8 cellular contexts compared by ENCODE assay signal in genomic region chr7:23299770-23300300, GRCh38. TPM values are rescaled to one million over a fixed set of nuclear protein-coding genes. Genes with fewer than 3 reads are reported as not detected.
DNase-seq lines count a peak whose midpoint lies in the region; ATAC-seq and TF ChIP-seq lines count a peak whose summit lies in the region.

No MANE protein-coding gene starts in this region.

- H3K27ac Mint-ChIP-seq in activated CD4-positive, alpha-beta T cell treated with anti-CD3 and anti-CD28 coated beads, Interleukin-2, amount 10 ng/mL, durations not matched to agents 7 days and 5 days, result peak overlapping the region; percentile 95
- peak overlapping the region; percentile 68 for H3K27ac Mint-ChIP-seq in neural progenitor cell

- H3K9ac ChIP-seq in OCI-LY1 (ENCODE audit: low read length) (peak overlapping the region; percentile 82), endocrine pancreas (ENCODE audit: control insufficient read depth, insufficient read depth, low read length) (peak overlapping the region; percentile 62), neural progenitor cell (peak overlapping the region; percentile 92)

- H3K27me3 ChIP-seq in OCI-LY1 (ENCODE audit: insufficient read depth, low read length) (no peaks in the 10 kb centered on the region), endocrine pancreas (ENCODE audit: control insufficient read depth, insufficient read depth, low read length) (peaks cover 2% of the 10 kb centered on the region), neural progenitor cell (no peaks in the 10 kb centered on the region)

- peaks cover 31% of the 10 kb centered on the region for H3K36me3 ChIP-seq in OCI-LY1 (ENCODE audit: insufficient read depth, low read length)
- H3K36me3 ChIP-seq in endocrine pancreas (ENCODE audit: control insufficient read depth, insufficient read depth, low read length), result peaks cover 4% of the 10 kb centered on the region
- H3K36me3 ChIP-seq in neural progenitor cell, result no peaks in the 10 kb centered on the region

- peaks cover 3% of the 10 kb centered on the region for H3K9me3 Mint-ChIP-seq in activated CD4-positive, alpha-beta T cell treated with anti-CD3 and anti-CD28 coated beads, Interleukin-2, amount 10 ng/mL, durations not matched to agents 7 days and 5 days
- no peaks in the 10 kb centered on the region for H3K9me3 Mint-ChIP-seq in neural progenitor cell

- H3K27me3 Mint-ChIP-seq in activated CD4-positive, alpha-beta T cell treated with anti-CD3 and anti-CD28 coated beads, Interleukin-2, amount 10 ng/mL, durations not matched to agents 7 days and 5 days, result no peaks in the 10 kb centered on the region
- H3K27me3 Mint-ChIP-seq in neural progenitor cell (ENCODE audit: insufficient read depth, low read depth), result peaks cover 4% of the 10 kb centered on the region

- H3K9me3 ChIP-seq in OCI-LY1 (ENCODE audit: low read length) (no peaks in the 10 kb centered on the region), endocrine pancreas (ENCODE audit: control insufficient read depth, low read length) (no peaks in the 10 kb centered on the region), neural progenitor cell (ENCODE audit: low read depth) (no peaks in the 10 kb centered on the region)

- H2AFZ ChIP-seq in OCI-LY1 (ENCODE audit: low read length) (no peak overlapping the region), neural progenitor cell (replicated peaks) (peak overlapping the region; percentile 77)

- H3K27ac ChIP-seq in OCI-LY1 (ENCODE audit: low read depth, low read length, poor library complexity, severe bottlenecking) (no peak overlapping the region), neural progenitor cell (no peak overlapping the region)

- H3K4me3 Mint-ChIP-seq in activated CD4-positive, alpha-beta T cell treated with anti-CD3 and anti-CD28 coated beads, Interleukin-2, amount 10 ng/mL, durations not matched to agents 7 days and 5 days, result peak overlapping the region; percentile 98
- peak overlapping the region; percentile 94 for H3K4me3 Mint-ChIP-seq in neural progenitor cell

- H4K20me1 ChIP-seq in OCI-LY1 (ENCODE audit: insufficient read depth, low read length) (no peaks in the 10 kb centered on the region), neural progenitor cell (ENCODE audit: low read depth) (peaks cover 15% of the 10 kb centered on the region)

- CTCF ChIA-PET in activated CD4-positive, alpha-beta T cell treated with anti-CD3 and anti-CD28 coated beads, Interleukin-2, amount 10 ng/mL, durations not matched to agents 7 days and 5 days (lab: Charles Lee), result interaction anchor here (0.6 to 1.1 kb wide), 5 partner anchors 51 to 1581 kb away, joined by 3 to 4 read pairs (median 3); no protein-coding TSS in a partner anchor

- DNase-seq in activated CD4-positive, alpha-beta T cell treated with anti-CD3 and anti-CD28 coated beads, Interleukin-2, amount 10 ng/mL, durations not matched to agents 7 days and 5 days, result no peak
- no peak for DNase-seq in activated CD4-positive, alpha-beta T cell treated with anti-CD3 and anti-CD28 coated beads for 1 hour
- DNase-seq in neural progenitor cell (ENCODE audit: low spot score) (no peak), SIG-M5 treated with dmso at 0.1 percent for 504 hours (lab: John Stamatoyannopoulos, UW; ENCODE audit: unreplicated experiment) (no peak), iPS-NIHi11 (ENCODE audit: low spot score) (no peak)

- H3F3A ChIP-seq in OCI-LY1 (ENCODE audit: insufficient read depth, low read length), result no peaks in the 10 kb centered on the region
- peaks cover 17% of the 10 kb centered on the region for H3F3A ChIP-seq in neural progenitor cell (ENCODE audit: low read depth)

- POLR2A ChIA-PET in activated CD4-positive, alpha-beta T cell treated with anti-CD3 and anti-CD28 coated beads, Interleukin-2, amount 10 ng/mL, durations not matched to agents 7 days and 5 days (lab: Charles Lee), result no interaction called here

- no peaks in the 10 kb centered on the region for H3K9me2 ChIP-seq in OCI-LY1 (ENCODE audit: low read depth, low read length)

- no peak for ATAC-seq in activated CD4-positive, CD25-positive, alpha-beta regulatory T cell treated with anti-CD3 and anti-CD28 coated beads, Interleukin-2, amount 50 U/mL, for 24 hours

- peak overlapping the region; percentile 82 for H3K4me3 ChIP-seq in OCI-LY1 (ENCODE audit: low read depth, low read length, poor library complexity, severe bottlenecking)
- peak overlapping the region; percentile 87 for H3K4me3 ChIP-seq in endocrine pancreas (ENCODE audit: control insufficient read depth, insufficient read depth, low read length)
- H3K4me3 ChIP-seq in neural progenitor cell, result peak overlapping the region; percentile 88

- peaks cover 29% of the 10 kb centered on the region for H3K4me1 ChIP-seq in OCI-LY1 (ENCODE audit: insufficient read depth, low read length, severe bottlenecking)
- no peaks in the 10 kb centered on the region for H3K4me1 ChIP-seq in endocrine pancreas (ENCODE audit: control insufficient read depth, insufficient read depth, low read length)
- peaks cover 6% of the 10 kb centered on the region for H3K4me1 ChIP-seq in neural progenitor cell

- peaks cover 49% of the 10 kb centered on the region for H3K4me1 Mint-ChIP-seq in activated CD4-positive, alpha-beta T cell treated with anti-CD3 and anti-CD28 coated beads, Interleukin-2, amount 10 ng/mL, durations not matched to agents 7 days and 5 days
- H3K4me1 Mint-ChIP-seq in neural progenitor cell, result peaks cover 25% of the 10 kb centered on the region

- H3K4me2 ChIP-seq in OCI-LY1 (ENCODE audit: low read length) (peak overlapping the region; percentile 95), neural progenitor cell (peak overlapping the region; percentile 91)

- peaks cover 46% of the 10 kb centered on the region for H3K36me3 Mint-ChIP-seq in activated CD4-positive, alpha-beta T cell treated with anti-CD3 and anti-CD28 coated beads, Interleukin-2, amount 10 ng/mL, durations not matched to agents 7 days and 5 days (ENCODE audit: low read depth)
- H3K36me3 Mint-ChIP-seq in neural progenitor cell, result peaks cover 21% of the 10 kb centered on the region

- peaks cover 28% of the 10 kb centered on the region for H3K79me2 ChIP-seq in OCI-LY1 (ENCODE audit: insufficient read depth, low read length)
- peaks cover 57% of the 10 kb centered on the region for H3K79me2 ChIP-seq in neural progenitor cell (ENCODE audit: low read depth)

- TF ChIP-seq CTCF in OCI-LY1 (IDR thresholded peaks at IDR 0.05; ENCODE audit: low read length) (no peak), neural progenitor cell (IDR thresholded peaks at IDR 0.05) (no peak)

RNA-seq across cellular contexts. Expression of gene MALSU1, which starts 0.7 kb away (rescaled TPM):
- total RNA-seq in activated CD4-positive, alpha-beta T cell treated with anti-CD3 and anti-CD28 coated beads, Interleukin-2, amount 10 ng/mL, durations not matched to agents 7 days and 5 days, result 10 to 100 TPM; 41.1 to 47.3 TPM
- 48.7 and 58.1 TPM in 2 replicates for total RNA-seq in neural progenitor cell (ENCODE audit: low replicate concordance)

RNA-seq across cellular contexts. Expression of gene GPNMB, which starts 53.3 kb away (rescaled TPM):
- total RNA-seq in activated CD4-positive, alpha-beta T cell treated with anti-CD3 and anti-CD28 coated beads, Interleukin-2, amount 10 ng/mL, durations not matched to agents 7 days and 5 days, result not detected
- total RNA-seq in neural progenitor cell (ENCODE audit: low replicate concordance), result 0.99 TPM in 1 of 2 replicates, not detected in the other
